ENCODE assay signal across 8 cellular contexts in genomic region chr3:23202921-23203650, GRCh38. TPM values are rescaled to one million over a fixed set of nuclear protein-coding genes. Genes with fewer than 3 reads are reported as not detected.
DNase-seq lines count a peak whose midpoint lies in the region; ATAC-seq and TF ChIP-seq lines count a peak whose summit lies in the region.

Gene UBE2E2 (plus strand): TSS chr3:23203327.

- no peaks in the 10 kb centered on the region for H3K9me3 Mint-ChIP-seq in naive thymus-derived CD4-positive, alpha-beta T cell

- intact Hi-C loops in naive thymus-derived CD4-positive, alpha-beta T cell (cut with micrococcal nuclease): loop anchor here (1.0 to 10.0 kb wide), 6 partner anchors 122 to 742 kb away; partner anchors contain the start of genes NKIRAS1 (in 2 of the 2), NR1D2 (in 2 of the 2), RPL15 (in 2 of the 2) and UBE2E1 (in 1 of the 2)

- H3K36me3 ChIP-seq in BE2C (no peaks in the 10 kb centered on the region), stomach smooth muscle (ENCODE audit: control insufficient read depth in 2 of 2, insufficient read depth in 2 of 2, low read length in 2 of 2) (no peaks in the 10 kb centered on the region)
- H3K36me3 ChIP-seq in naive thymus-derived CD4-positive, alpha-beta T cell (ENCODE audit: control insufficient read depth in 2 of 3, insufficient read depth in 3 of 3, low read length in 3 of 3): peaks cover 0 to 11% (median 0%) of the 10 kb centered on the region in 3 experiments

- H3K4me1 Mint-ChIP-seq in naive thymus-derived CD4-positive, alpha-beta T cell: peaks cover 14 to 32% (median 21%) of the 10 kb centered on the region in 7 donors

- H3K4me3 ChIP-seq in BE2C (ENCODE audit: low read depth, low read length) (peak within 1 kb of the TSS; percentile 56), stomach smooth muscle (ENCODE audit: low read length in 2 of 2) (peak within 1 kb of the TSS; percentile 88 to 95)
- H3K4me3 ChIP-seq in naive thymus-derived CD4-positive, alpha-beta T cell (ENCODE audit: low read length): peak within 1 kb of the TSS; percentile 68

- peaks cover 0 to 38% (median 5%) of the 10 kb centered on the region in 5 donors for H3K27me3 Mint-ChIP-seq in naive thymus-derived CD4-positive, alpha-beta T cell

- H3K4me3 Mint-ChIP-seq in naive thymus-derived CD4-positive, alpha-beta T cell: peak within 1 kb of the TSS; percentile 87 to 98 (median 94)

- TF ChIP-seq CTCF in BE2C (IDR thresholded peaks at IDR 0.05; ENCODE audit: low read depth, low read length): no peak

- H3K27me3 ChIP-seq in BE2C (0 out of 2 replicates have a peak, but pooled peaks cover 5% of the 10 kb centered on the region), stomach smooth muscle (ENCODE audit: control insufficient read depth in 1 of 2, insufficient read depth in 2 of 2, low read length in 2 of 2) (no peaks in the 10 kb centered on the region)
- peaks cover 0 to 8% of the 10 kb centered on the region in 2 donors for H3K27me3 ChIP-seq in naive thymus-derived CD4-positive, alpha-beta T cell (ENCODE audit: control insufficient read depth in 2 of 2, insufficient read depth in 2 of 2, low read length in 2 of 2)

- H3K36me3 Mint-ChIP-seq in naive thymus-derived CD4-positive, alpha-beta T cell: no peaks in the 10 kb centered on the region

- ATAC-seq in HG03196 (IDR thresholded peaks at IDR 0.05; ENCODE audit: unreplicated experiment): peak; percentile 64
- ATAC-seq in naive thymus-derived CD4-positive, alpha-beta T cell: peak; percentile 89

- CTCF ChIA-PET in naive thymus-derived CD4-positive, alpha-beta T cell (lab: Charles Lee): no interaction called here

- POLR2A ChIA-PET in naive thymus-derived CD4-positive, alpha-beta T cell (lab: Charles Lee): interaction anchor here (0.6 to 0.9 kb wide), 3 partner anchors 8 to 714 kb away, joined by 3 to 4 read pairs (median 3); partner anchors contain the start of genes NKIRAS1 and RPL15

- peak within 1 kb of the TSS; percentile 76 for H3K27ac ChIP-seq in naive thymus-derived CD4-positive, alpha-beta T cell (ENCODE audit: low read depth, low read length)
- peak within 1 kb of the TSS; percentile 70 for H3K27ac ChIP-seq in stomach smooth muscle (ENCODE audit: low read length)

- DNase-seq in BE2C (peak; percentile 48), NOMO-1 treated with dmso at 0.1 percent for 144 hours (lab: John Stamatoyannopoulos, UW; ENCODE audit: unreplicated experiment) (peak; percentile 35), fibroblast of peridontal ligament (ENCODE audit: extremely low read depth) (peak; percentile 44)
- DNase-seq in activated effector memory CD4-positive, alpha-beta T cell treated with Interleukin-2 at 50 U/mL for 16 hours: peak; percentile 10
- peak; percentile 54 to 76 (median 72) for DNase-seq in naive thymus-derived CD4-positive, alpha-beta T cell

- peak; percentile 63 for TF ChIP-seq POLR2A in GM19099 (IDR thresholded peaks at IDR 0.05; ENCODE audit: extremely low read depth, insufficient read length, low read depth)

- H3K4me1 ChIP-seq in BE2C (no peaks in the 10 kb centered on the region), stomach smooth muscle (ENCODE audit: control insufficient read depth, insufficient read depth, low read length) (peaks cover 8% of the 10 kb centered on the region)
- peaks cover 0 to 4% of the 10 kb centered on the region in 2 donors for H3K4me1 ChIP-seq in naive thymus-derived CD4-positive, alpha-beta T cell (ENCODE audit: control insufficient read depth in 2 of 2, insufficient read depth in 2 of 2, low read length in 2 of 2)

- peak within 1 kb of the TSS; percentile 48 to 94 (median 85) for H3K27ac Mint-ChIP-seq in naive thymus-derived CD4-positive, alpha-beta T cell

- H3K9ac ChIP-seq in stomach smooth muscle (ENCODE audit: low read length in 2 of 2): peak within 1 kb of the TSS; percentile 75 to 86

- H3K9me3 ChIP-seq in BE2C (no peaks in the 10 kb centered on the region), stomach smooth muscle (ENCODE audit: control insufficient read depth in 2 of 2, low read length in 2 of 2) (no peaks in the 10 kb centered on the region)
- H3K9me3 ChIP-seq in naive thymus-derived CD4-positive, alpha-beta T cell (ENCODE audit: control insufficient read depth in 2 of 3, low read length in 3 of 3): no peaks in the 10 kb centered on the region

RNA-seq across cellular contexts. Expression of gene UBE2E2, which starts in this region (rescaled TPM):
- polyA plus RNA-seq in BE2C (2012; ENCODE audit: insufficient read depth, insufficient read length, low read depth): 0.80 TPM
- total RNA-seq in naive thymus-derived CD4-positive, alpha-beta T cell: 10 to 100 TPM in 3 of 5 experiments, 1 to 10 TPM in 2; 2.4 to 28.8 (median 10.9) TPM
- 10 to 100 TPM; 15.3 to 18.5 TPM for polyA plus RNA-seq in naive thymus-derived CD4-positive, alpha-beta T cell

Comparison
In these comparisons a context has a peak if more than half of its experiments do, and no peak if none do; other contexts are left out.
1. Peak in every context shown above with its lines: DNase-seq, ATAC-seq, H3K4me3 ChIP-seq and H3K27ac ChIP-seq.
2. DNase-seq: peak in every context shown above with its lines; median percentile 72 in naive thymus-derived CD4-positive, alpha-beta T cell; 48 in BE2C; 44 in fibroblast of peridontal ligament; 35 in NOMO-1 treated with dmso at 0.1 percent for 144 hours; 10 in activated effector memory CD4-positive, alpha-beta T cell treated with Interleukin-2 at 50 U/mL for 16 hours.